In the genomic region with DNA sequence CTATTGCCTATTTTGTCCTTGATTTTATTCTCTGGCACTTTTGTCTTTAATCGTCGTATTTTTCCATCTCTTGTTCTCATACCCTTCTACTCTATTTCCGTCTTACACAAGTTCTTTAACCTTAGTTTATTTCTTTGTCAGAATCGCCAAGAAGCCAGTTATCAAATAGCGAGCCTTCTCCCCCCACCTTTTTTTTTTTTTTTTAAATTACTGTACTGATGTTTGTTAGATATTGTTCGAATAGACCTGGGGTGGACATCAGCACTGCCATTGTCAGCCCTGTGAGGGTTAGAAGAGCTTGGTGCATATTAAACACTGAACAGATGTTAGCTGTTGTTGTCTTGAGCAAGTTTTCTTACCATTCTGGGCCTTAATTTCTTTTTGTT, we compare ENCODE assay signal across 8 cellular contexts. TPM values are rescaled to one million over a fixed set of nuclear protein-coding genes. Genes with fewer than 3 reads are reported as not detected.
DNase-seq lines count a peak whose midpoint lies in the region; ATAC-seq and TF ChIP-seq lines count a peak whose summit lies in the region.

No MANE protein-coding gene starts in this region.

- H3K4me3 ChIP-seq in foreskin fibroblast (ENCODE audit: low read depth in 1 of 2, low read length in 2 of 2), result peak overlapping the region; percentile 95 to 97
- peak overlapping the region; percentile 68 to 100 (median 95) for H3K4me3 ChIP-seq in skin epidermis

- TF ChIP-seq CTCF in foreskin fibroblast (IDR thresholded peaks at IDR 0.05; ENCODE audit: low read depth, low read length), result no peak

- H3K27ac ChIP-seq in skin epidermis, result peak overlapping the region in 20 of 21 experiments; percentile 83 to 99 (median 93)

- no peaks in the 10 kb centered on the region for H3K9me3 Mint-ChIP-seq in T-cell

- POLR2A ChIA-PET in T-cell (lab: Charles Lee), result no interaction called here

- no peak for ATAC-seq in T-cell (replicated peaks in 1 of 4)
- ATAC-seq in HG03457 (IDR thresholded peaks at IDR 0.05; ENCODE audit: unreplicated experiment), result no peak
- ATAC-seq in GM18502 (IDR thresholded peaks at IDR 0.05; ENCODE audit: poor library complexity, unreplicated experiment), result no peak

- DNase-seq in NCI-H1092 (lab: John Stamatoyannopoulos, UW) (peak; percentile 3), NCI-H1092 treated with DMSO at 0.1 percent for 48 hours (lab: John Stamatoyannopoulos, UW) (no peak), T-cell (no peak), foreskin fibroblast (no peak), iPS-NIHi7 (ENCODE audit: extremely low spot score) (no peak)

- CTCF ChIA-PET in T-cell (lab: Charles Lee), result no interaction called here

- no peaks in the 10 kb centered on the region for H3K27me3 Mint-ChIP-seq in T-cell

- peak overlapping the region; percentile 83 to 88 (median 87) for H3K4me3 Mint-ChIP-seq in T-cell

- peaks cover 50 to 59% (median 58%) of the 10 kb centered on the region in 3 donors for H3K4me1 Mint-ChIP-seq in T-cell

- peaks cover 7% of the 10 kb centered on the region for H3K36me3 Mint-ChIP-seq in T-cell

- H3K27ac Mint-ChIP-seq in T-cell, result peak overlapping the region; percentile 85 to 89

RNA-seq across cellular contexts. Expression of a gene that starts 1.2 kb away (rescaled TPM):
- total RNA-seq in T-cell, result 100 to 1,000 TPM; 137 to 163 (median 155) TPM

RNA-seq across cellular contexts. Expression of a gene that starts 51.9 kb away (rescaled TPM):
- total RNA-seq in T-cell, result not detected
